ENCODE assay signal across 10 cellular contexts in the genomic region with DNA sequence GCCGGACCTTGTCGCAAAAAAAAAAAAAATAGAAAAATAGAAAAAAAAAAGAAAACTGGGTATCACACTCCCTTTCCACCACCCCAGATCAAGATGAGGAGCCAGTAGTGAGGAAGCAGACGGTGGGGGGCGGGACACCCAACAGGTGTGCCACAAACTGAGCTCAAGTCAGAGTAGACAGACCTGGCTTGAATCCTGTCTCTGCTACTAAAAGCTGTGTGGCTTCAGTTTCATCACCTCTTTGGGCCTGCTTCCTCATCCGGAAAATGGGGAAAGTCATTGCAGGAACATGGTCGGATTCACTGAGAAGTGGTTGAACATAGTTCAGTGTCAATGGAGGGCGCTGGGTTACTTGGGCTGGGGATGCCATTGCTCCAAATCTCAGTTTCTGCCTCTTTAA. TPM values are rescaled to one million over a fixed set of nuclear protein-coding genes. Genes with fewer than 3 reads are reported as not detected.
DNase-seq lines count a peak whose midpoint lies in the region; ATAC-seq, FAIRE-seq and TF ChIP-seq lines count a peak whose summit lies in the region.
"Had no signal": no experiment of that assay in that cellular context is flagged by ENCODE, and none has a peak within 500 bp of the region (broad histone marks: within the 10 kb centered on the region; RNA-seq: fewer than 3 reads in every experiment).

No MANE protein-coding gene starts in this region.

- H3K36me3 Mint-ChIP-seq in WTC11 = peaks cover 3% of the 10 kb centered on the region; the same call in 1 of the 2 replicates
- peaks cover 0 to 2% of the 10 kb centered on the region in 2 donors for H3K36me3 Mint-ChIP-seq in stimulated activated naive B cell treated with anti-CD40 and anti-IgM and Interleukin-4, amounts not matched to agents 10 μg/mL and 1 μg/mL and 100 μg/mL, for 72 hours
- H3K36me3 Mint-ChIP-seq in activated T-cell treated with anti-CD3 and anti-CD28 coated beads, Interleukin-2, amount 50 U/mL, for 72 hours (ENCODE audit: insufficient read depth in 2 of 2) = no peaks in the 10 kb centered on the region

- no TSS peak for BruUV-seq in endothelial cell of umbilical vein (replicated peaks; lab: Mats Ljungman, UMichigan)

- TF ChIP-seq CTCF in WTC11 (IDR thresholded peaks at IDR 0.05) = no peak
- no peak for TF ChIP-seq CTCF in endothelial cell of umbilical vein (IDR thresholded peaks at IDR 0.05; ENCODE audit: extremely low read depth in 1 of 2, insufficient read depth in 1 of 2, low read depth in 1 of 2, low read length in 2 of 2)
- no peak for TF ChIP-seq CTCF in thoracic aorta (IDR thresholded peaks at IDR 0.05)

- TF ChIP-seq POLR2A in endothelial cell of umbilical vein (IDR thresholded peaks at IDR 0.05; ENCODE audit: low read depth, low read length) (no peak), GM18505 (IDR thresholded peaks at IDR 0.05; ENCODE audit: borderline replicate concordance, extremely low read depth, insufficient read depth, insufficient read length) (no peak)

- H3K36me3 ChIP-seq in endothelial cell of umbilical vein (ENCODE audit: control insufficient read depth in 2 of 2, extremely low read depth in 1 of 2, insufficient read depth in 2 of 2, low read length in 2 of 2) (no peaks in the 10 kb centered on the region), mucosa of stomach (ENCODE audit: control insufficient read depth, insufficient read depth, low read length) (no peaks in the 10 kb centered on the region), thoracic aorta (peaks cover 12% of the 10 kb centered on the region)

- no peak overlapping the region for H3K4me2 ChIP-seq in endothelial cell of umbilical vein (ENCODE audit: insufficient read depth, low read length)

- H3K27me3 Mint-ChIP-seq in WTC11 (ENCODE audit: low read depth) = peaks cover 12% of the 10 kb centered on the region
- peaks cover 39 to 57% of the 10 kb centered on the region in 2 donors for H3K27me3 Mint-ChIP-seq in stimulated activated naive B cell treated with anti-CD40 and anti-IgM and Interleukin-4, amounts not matched to agents 10 μg/mL and 1 μg/mL and 100 μg/mL, for 72 hours
- H3K27me3 Mint-ChIP-seq in activated T-cell treated with anti-CD3 and anti-CD28 coated beads, Interleukin-2, amount 50 U/mL, for 72 hours (ENCODE audit: low read depth) = peaks cover 23% of the 10 kb centered on the region

- no peak overlapping the region for H3K9ac ChIP-seq in endothelial cell of umbilical vein (replicated peaks; ENCODE audit: extremely low read depth, insufficient read depth, low read length)
- H3K9ac ChIP-seq in mucosa of stomach (ENCODE audit: low read length) = peak overlapping the region; percentile 73

- H3K9me3 ChIP-seq in endothelial cell of umbilical vein (replicated peaks; ENCODE audit: control insufficient read depth, insufficient read depth, low read length) (no peaks in the 10 kb centered on the region), mucosa of stomach (ENCODE audit: control insufficient read depth, low read length) (no peaks in the 10 kb centered on the region), thoracic aorta (no peaks in the 10 kb centered on the region)

- CTCF ChIA-PET in WTC11 (lab: Charles Lee) (interaction anchor here (0.6 to 7.2 kb wide), 7 partner anchors 18 to 500 kb away, joined by 3 to 95 read pairs (median 3); a partner anchor contains a TSS), endothelial cell of umbilical vein (lab: Charles Lee) (interaction anchor here (1.5 to 5.9 kb wide), 6 partner anchors 10 to 73 kb away, joined by 4 to 119 read pairs (median 10); a partner anchor contains a TSS)

- H3K4me1 ChIP-seq in endothelial cell of umbilical vein (ENCODE audit: control insufficient read depth, extremely low read depth, insufficient read depth, low read length) = peaks cover 38% of the 10 kb centered on the region
- peaks cover 68% of the 10 kb centered on the region for H3K4me1 ChIP-seq in mucosa of stomach (ENCODE audit: control insufficient read depth, insufficient read depth, low read length)
- H3K4me1 ChIP-seq in thoracic aorta (ENCODE audit: control insufficient read depth in 1 of 2, low read depth in 2 of 2) = peaks cover 34 to 73% of the 10 kb centered on the region in 2 donors

- H3K27me3 ChIP-seq in endothelial cell of umbilical vein (ENCODE audit: control insufficient read depth in 2 of 2, insufficient read depth in 2 of 2, low read length in 2 of 2) (peaks cover 0 to 13% of the 10 kb centered on the region in 2 experiments), mucosa of stomach (ENCODE audit: control insufficient read depth, insufficient read depth, low read length) (no peaks in the 10 kb centered on the region), thoracic aorta (replicated peaks; ENCODE audit: insufficient read depth) (no peaks in the 10 kb centered on the region)

- H3K4me3 ChIP-seq in endothelial cell of umbilical vein (replicated peaks in 1 of 3; ENCODE audit: insufficient read depth in 1 of 3, low read depth in 1 of 3, low read length in 3 of 3) (no peak overlapping the region), mucosa of stomach (ENCODE audit: low read length) (no peak overlapping the region), thoracic aorta (peak overlapping the region; percentile 72)

- no peak overlapping the region for H3K4me3 Mint-ChIP-seq in WTC11
- no peak overlapping the region for H3K4me3 Mint-ChIP-seq in stimulated activated naive B cell treated with anti-CD40 and anti-IgM and Interleukin-4, amounts not matched to agents 10 μg/mL and 1 μg/mL and 100 μg/mL, for 72 hours
- H3K4me3 Mint-ChIP-seq in activated T-cell treated with anti-CD3 and anti-CD28 coated beads, Interleukin-2, amount 50 U/mL, for 72 hours = no peak overlapping the region
- H3K4me3 Mint-ChIP-seq: activated T-helper 17 cell treated with anti-CD3 and anti-CD28 coated beads, Interleukin-2, amount 50 U/mL, for 72 hours had no signal

- no peaks in the 10 kb centered on the region for H3K79me2 ChIP-seq in endothelial cell of umbilical vein (ENCODE audit: control insufficient read depth, insufficient read depth, low read length)

- H3K27ac ChIP-seq in endothelial cell of umbilical vein (ENCODE audit: insufficient read depth, low read depth, low read length) = no peak overlapping the region
- H3K27ac ChIP-seq in thoracic aorta = peak overlapping the region; percentile 95 to 97

- dilution Hi-C loops in endothelial cell of umbilical vein (cut with MboI; ENCODE audit: extremely low pct_ligation_motif_present, low sequenced_read_pairs) = no loop called here

- intact Hi-C loops in endothelial cell of umbilical vein (cut with micrococcal nuclease) = loop anchor here (1.0 to 2.0 kb wide), 3 partner anchors 10 to 48 kb away; a partner anchor contains a TSS

- ATAC-seq in WTC11 (no peak), thoracic aorta (ENCODE audit: insufficient number of reproducible peaks, low FRiP score, low read depth) (no peak), GM19452 (IDR thresholded peaks at IDR 0.05; ENCODE audit: unreplicated experiment) (no peak), GM18505 (IDR thresholded peaks at IDR 0.05; ENCODE audit: unreplicated experiment) (no peak)
- no peak for ATAC-seq in stimulated activated naive B cell treated with anti-CD40 and anti-IgM and Interleukin-4, amounts not matched to agents 10 μg/mL and 1 μg/mL and 100 μg/mL, for 72 hours (replicated peaks)
- no peak for ATAC-seq in activated T-cell treated with anti-CD3 and anti-CD28 coated beads, Interleukin-2, amount 50 U/mL, for 72 hours (replicated peaks in 1 of 2)
- ATAC-seq: activated T-helper 17 cell treated with anti-CD3 and anti-CD28 coated beads, Interleukin-2, amount 50 U/mL, for 72 hours had no signal

- no peaks in the 10 kb centered on the region for H3K9me1 ChIP-seq in endothelial cell of umbilical vein (replicated peaks; ENCODE audit: control insufficient read depth, extremely low read depth, insufficient read depth, low read length)

- no peaks in the 10 kb centered on the region for H4K20me1 ChIP-seq in endothelial cell of umbilical vein (replicated peaks; ENCODE audit: control insufficient read depth, extremely low read depth, insufficient read depth, low read length)

- H3K9me3 Mint-ChIP-seq in WTC11 = no peaks in the 10 kb centered on the region
- H3K9me3 Mint-ChIP-seq in stimulated activated naive B cell treated with anti-CD40 and anti-IgM and Interleukin-4, amounts not matched to agents 10 μg/mL and 1 μg/mL and 100 μg/mL, for 72 hours = peaks cover 3 to 5% of the 10 kb centered on the region in 2 donors
- H3K9me3 Mint-ChIP-seq in activated T-cell treated with anti-CD3 and anti-CD28 coated beads, Interleukin-2, amount 50 U/mL, for 72 hours = no peaks in the 10 kb centered on the region
- H3K9me3 Mint-ChIP-seq: activated T-helper 17 cell treated with anti-CD3 and anti-CD28 coated beads, Interleukin-2, amount 50 U/mL, for 72 hours had no signal

- POLR2A ChIA-PET in WTC11 (lab: Charles Lee) = interaction anchor here (0.6 to 1.3 kb wide), 3 partner anchors 14 to 221 kb away, joined by 3 to 5 read pairs (median 3); no protein-coding TSS in a partner anchor
- POLR2A ChIA-PET in endothelial cell of umbilical vein (lab: Charles Lee) = interaction anchor here (0.6 to 1.6 kb wide), 2 partner anchors 10 to 678 kb away, joined by 3 to 6 read pairs; no protein-coding TSS in a partner anchor

- no peak for DNase-seq in WTC11 (ENCODE audit: low spot score)
- no peak for DNase-seq in endothelial cell of umbilical vein (ENCODE audit: low read depth, low spot score)
- no peak for DNase-seq in thoracic aorta (ENCODE audit: low spot score)
- no peak for DNase-seq in stimulated activated naive B cell treated with anti-CD40 and anti-IgM and Interleukin-4, amounts not matched to agents 10 μg/mL and 1 μg/mL and 100 μg/mL, for 72 hours
- no peak for DNase-seq in activated T-cell treated with anti-CD3 and anti-CD28 coated beads, Interleukin-2, amount 50 U/mL, for 72 hours
- DNase-seq: effector memory CD4-positive, alpha-beta T cell had no signal

- 0 out of 2 replicates have a peak overlapping the region, but pooled peaks have one; percentile 32 for H3K27ac Mint-ChIP-seq in WTC11
- H3K27ac Mint-ChIP-seq in stimulated activated naive B cell treated with anti-CD40 and anti-IgM and Interleukin-4, amounts not matched to agents 10 μg/mL and 1 μg/mL and 100 μg/mL, for 72 hours = no peak overlapping the region
- H3K27ac Mint-ChIP-seq in activated T-cell treated with anti-CD3 and anti-CD28 coated beads, Interleukin-2, amount 50 U/mL, for 72 hours = no peak overlapping the region
- H3K27ac Mint-ChIP-seq: activated T-helper 17 cell treated with anti-CD3 and anti-CD28 coated beads, Interleukin-2, amount 50 U/mL, for 72 hours had no signal

- peaks cover 42% of the 10 kb centered on the region for H3K4me1 Mint-ChIP-seq in WTC11
- H3K4me1 Mint-ChIP-seq in stimulated activated naive B cell treated with anti-CD40 and anti-IgM and Interleukin-4, amounts not matched to agents 10 μg/mL and 1 μg/mL and 100 μg/mL, for 72 hours = peaks cover 2 to 14% of the 10 kb centered on the region in 2 donors
- H3K4me1 Mint-ChIP-seq in activated T-cell treated with anti-CD3 and anti-CD28 coated beads, Interleukin-2, amount 50 U/mL, for 72 hours (ENCODE audit: low read depth) = no peaks in the 10 kb centered on the region
- H3K4me1 Mint-ChIP-seq: activated T-helper 17 cell treated with anti-CD3 and anti-CD28 coated beads, Interleukin-2, amount 50 U/mL, for 72 hours had no signal

- peak; percentile 62 for FAIRE-seq in endothelial cell of umbilical vein (lab: Jason Lieb, UNC)

- H2AFZ ChIP-seq in endothelial cell of umbilical vein (ENCODE audit: low read depth, low read length) = no peak overlapping the region

RNA-seq across cellular contexts. Expression of a gene that starts 2.9 kb away (rescaled TPM):
- 31.8 to 58.2 TPM (median 48.7 TPM) in 3 replicates for total RNA-seq in WTC11 (2021)
- total RNA-seq in endothelial cell of umbilical vein = 8.1 and 8.5 TPM in 2 replicates
- 5.6 and 8.5 TPM in 2 replicates for polyA plus RNA-seq in endothelial cell of umbilical vein
- polyA plus RNA-seq in endothelial cell of umbilical vein (2011; cell fraction: cytosol; rRNA removed) = 3.4 and 5.3 TPM in 2 replicates
- polyA plus RNA-seq in endothelial cell of umbilical vein (2011; cell fraction: nucleus; rRNA removed) = 14.1 and 15.9 TPM in 2 replicates
- polyA plus RNA-seq in endothelial cell of umbilical vein (2012) = 0.78 and 1.1 TPM in 2 replicates
- 5.6 and 9.1 TPM in 2 replicates for polyA minus RNA-seq in endothelial cell of umbilical vein
- polyA minus RNA-seq in endothelial cell of umbilical vein (2011; cell fraction: cytosol; rRNA and poly(A)+ RNA removed) = 0.31 TPM
- 12.1 and 14.6 TPM in 2 replicates for polyA minus RNA-seq in endothelial cell of umbilical vein (2011; cell fraction: nucleus; rRNA and poly(A)+ RNA removed)
- 100 to 1,000 TPM in 1 of 2 donors, 10 to 100 TPM in 1; 85.6 to 189 TPM for total RNA-seq in thoracic aorta
- total RNA-seq in activated T-cell treated with anti-CD3 and anti-CD28 coated beads, Interleukin-2, amount 50 U/mL, for 72 hours = not detected
- total RNA-seq: activated T-helper 17 cell treated with anti-CD3 and anti-CD28 coated beads, Interleukin-2, amount 50 U/mL, for 72 hours had no signal

RNA-seq across cellular contexts. Expression of a gene that starts 47.2 kb away (rescaled TPM):
- 98.9 to 107 TPM (median 103 TPM) in 3 replicates for total RNA-seq in WTC11 (2021)
- 102 and 114 TPM in 2 replicates for total RNA-seq in endothelial cell of umbilical vein
- polyA plus RNA-seq in endothelial cell of umbilical vein = 157 and 172 TPM in 2 replicates
- 176 and 178 TPM in 2 replicates for polyA plus RNA-seq in endothelial cell of umbilical vein (2011; cell fraction: cytosol; rRNA removed)
- polyA plus RNA-seq in endothelial cell of umbilical vein (2011; cell fraction: nucleus; rRNA removed) = 344 and 359 TPM in 2 replicates
- polyA plus RNA-seq in endothelial cell of umbilical vein (2012) = 80.6 and 99.1 TPM in 2 replicates
- polyA minus RNA-seq in endothelial cell of umbilical vein = 147 and 200 TPM in 2 replicates
- 52.9 TPM for polyA minus RNA-seq in endothelial cell of umbilical vein (2011; cell fraction: cytosol; rRNA and poly(A)+ RNA removed)
- polyA minus RNA-seq in endothelial cell of umbilical vein (2011; cell fraction: nucleus; rRNA and poly(A)+ RNA removed) = 117 and 126 TPM in 2 replicates
- total RNA-seq in thoracic aorta = 100 to 1,000 TPM in 1 of 2 donors, 10 to 100 TPM in 1; 60.6 to 107 TPM
- 10 to 100 TPM; 56.6 to 73.7 TPM for total RNA-seq in activated T-cell treated with anti-CD3 and anti-CD28 coated beads, Interleukin-2, amount 50 U/mL, for 72 hours
